In genomic region chr18:62566199-62566598, GRCh38 we compare ENCODE assay signal across 8 cellular contexts. TPM values are rescaled to one million over a fixed set of nuclear protein-coding genes. Genes with fewer than 3 reads are reported as not detected.
DNase-seq lines count a peak whose midpoint lies in the region; ATAC-seq and TF ChIP-seq lines count a peak whose summit lies in the region.

No MANE protein-coding gene starts in this region.

- peaks cover 3% of the 10 kb centered on the region for H3K4me1 Mint-ChIP-seq in activated CD8-positive, alpha-beta T cell treated with anti-CD3 and anti-CD28 coated beads for 36 hours (ENCODE audit: low read depth)
- peaks cover 2% of the 10 kb centered on the region for H3K4me1 Mint-ChIP-seq in activated CD8-positive, alpha-beta T cell treated with anti-CD3 and anti-CD28 coated beads, Interleukin-2, amount 10 ng/mL, durations not matched to agents 7 days and 5 days (ENCODE audit: low read depth)

- peak; percentile 23 for DNase-seq in activated CD8-positive, alpha-beta T cell treated with anti-CD3 and anti-CD28 coated beads for 36 hours
- no peak for DNase-seq in activated CD8-positive, alpha-beta T cell treated with anti-CD3 and anti-CD28 coated beads, Interleukin-2, amount 10 ng/mL, durations not matched to agents 7 days and 5 days
- peak; percentile 46 for DNase-seq in RPMI8226
- DNase-seq in globus pallidus (ENCODE audit: low spot score): peak; percentile 80
- DNase-seq in stomach: peak; percentile 43
- DNase-seq in HuH-7.5 (ENCODE audit: low spot score): no peak
- no peak for DNase-seq in NCI-H1048 (lab: John Stamatoyannopoulos, UW)
- no peak for DNase-seq in GM10266 (ENCODE audit: extremely low spot score)

- H3K9me3 Mint-ChIP-seq in activated CD8-positive, alpha-beta T cell treated with anti-CD3 and anti-CD28 coated beads for 36 hours: no peaks in the 10 kb centered on the region
- no peaks in the 10 kb centered on the region for H3K9me3 Mint-ChIP-seq in activated CD8-positive, alpha-beta T cell treated with anti-CD3 and anti-CD28 coated beads, Interleukin-2, amount 10 ng/mL, durations not matched to agents 7 days and 5 days (ENCODE audit: insufficient read depth)

- no peaks in the 10 kb centered on the region for H3K4me1 ChIP-seq in stomach

- intact Hi-C loops in activated CD8-positive, alpha-beta T cell treated with anti-CD3 and anti-CD28 coated beads for 36 hours (cut with micrococcal nuclease): no loop called here
- intact Hi-C loops in stomach (cut with DNase I; ENCODE audit: low total_unique reads): no loop called here

- peaks cover 53% of the 10 kb centered on the region for H3K36me3 Mint-ChIP-seq in activated CD8-positive, alpha-beta T cell treated with anti-CD3 and anti-CD28 coated beads for 36 hours (ENCODE audit: low read depth)
- H3K36me3 Mint-ChIP-seq in activated CD8-positive, alpha-beta T cell treated with anti-CD3 and anti-CD28 coated beads, Interleukin-2, amount 10 ng/mL, durations not matched to agents 7 days and 5 days (ENCODE audit: low read depth): peaks cover 75% of the 10 kb centered on the region

- H3K36me3 ChIP-seq in stomach: peaks cover 6 to 94% (median 92%) of the 10 kb centered on the region in 4 donors

- H3K4me3 Mint-ChIP-seq in activated CD8-positive, alpha-beta T cell treated with anti-CD3 and anti-CD28 coated beads for 36 hours: no peak overlapping the region
- no peak overlapping the region for H3K4me3 Mint-ChIP-seq in activated CD8-positive, alpha-beta T cell treated with anti-CD3 and anti-CD28 coated beads, Interleukin-2, amount 10 ng/mL, durations not matched to agents 7 days and 5 days

- no peak for TF ChIP-seq POLR2A in stomach (IDR thresholded peaks at IDR 0.05)

- H3K4me3 ChIP-seq in stomach: no peak overlapping the region

- TF ChIP-seq EP300 in stomach (IDR thresholded peaks at IDR 0.05): no peak

- H3K27me3 Mint-ChIP-seq in activated CD8-positive, alpha-beta T cell treated with anti-CD3 and anti-CD28 coated beads for 36 hours: no peaks in the 10 kb centered on the region
- no peaks in the 10 kb centered on the region for H3K27me3 Mint-ChIP-seq in activated CD8-positive, alpha-beta T cell treated with anti-CD3 and anti-CD28 coated beads, Interleukin-2, amount 10 ng/mL, durations not matched to agents 7 days and 5 days (ENCODE audit: low read depth)

- no peak for TF ChIP-seq CTCF in activated CD8-positive, alpha-beta T cell treated with anti-CD3 and anti-CD28 coated beads for 36 hours (IDR thresholded peaks at IDR 0.05)
- no peak for TF ChIP-seq CTCF in stomach (IDR thresholded peaks at IDR 0.05)
- no peak for TF ChIP-seq CTCF in GM10266 (IDR thresholded peaks at IDR 0.05; ENCODE audit: control insufficient read depth, insufficient read depth, low read depth, missing control alignments)

- no peaks in the 10 kb centered on the region for H3K9me3 ChIP-seq in stomach

- no peak overlapping the region for H3K27ac Mint-ChIP-seq in activated CD8-positive, alpha-beta T cell treated with anti-CD3 and anti-CD28 coated beads for 36 hours
- H3K27ac Mint-ChIP-seq in activated CD8-positive, alpha-beta T cell treated with anti-CD3 and anti-CD28 coated beads, Interleukin-2, amount 10 ng/mL, durations not matched to agents 7 days and 5 days: no peak overlapping the region

- CTCF ChIA-PET in activated CD8-positive, alpha-beta T cell treated with anti-CD3 and anti-CD28 coated beads for 36 hours (lab: Charles Lee): interaction anchor here (0.7 to 4.4 kb wide), 3 partner anchors 11 to 140 kb away, joined by 3 to 27 read pairs (median 12); no protein-coding TSS in a partner anchor
- CTCF ChIA-PET in activated CD8-positive, alpha-beta T cell treated with anti-CD3 and anti-CD28 coated beads, Interleukin-2, amount 10 ng/mL, durations not matched to agents 7 days and 5 days (lab: Charles Lee): interaction anchor here (2.2 kb wide), 2 partner anchors 18 to 140 kb away, joined by 7 to 11 read pairs; no protein-coding TSS in a partner anchor

- no peak overlapping the region for H3K27ac ChIP-seq in stomach

- POLR2A ChIA-PET in activated CD8-positive, alpha-beta T cell treated with anti-CD3 and anti-CD28 coated beads for 36 hours (lab: Charles Lee): interaction anchor here (1.2 kb wide), 1 partner anchor 165 kb away, joined by 3 read pairs; no protein-coding TSS in a partner anchor
- POLR2A ChIA-PET in activated CD8-positive, alpha-beta T cell treated with anti-CD3 and anti-CD28 coated beads, Interleukin-2, amount 10 ng/mL, durations not matched to agents 7 days and 5 days (lab: Charles Lee): no interaction called here

- WGBS in stomach, 5 donors: 60 to 82% (median 73%) methylated on average over 5 of the region's 5 CpGs

- no peaks in the 10 kb centered on the region for H3K27me3 ChIP-seq in stomach

- no peak for ATAC-seq in activated CD8-positive, alpha-beta T cell treated with anti-CD3 and anti-CD28 coated beads for 36 hours
- ATAC-seq in activated CD8-positive, alpha-beta T cell treated with anti-CD3 and anti-CD28 coated beads, Interleukin-2, amount 10 ng/mL, durations not matched to agents 7 days and 5 days: no peak

RNA-seq across cellular contexts. Expression of gene ZCCHC2, which starts 43.4 kb away (rescaled TPM):
- 10 to 100 TPM; 31.7 to 33.4 TPM for total RNA-seq in activated CD8-positive, alpha-beta T cell treated with anti-CD3 and anti-CD28 coated beads for 36 hours
- total RNA-seq in activated CD8-positive, alpha-beta T cell treated with anti-CD3 and anti-CD28 coated beads, Interleukin-2, amount 10 ng/mL, durations not matched to agents 7 days and 5 days: 10 to 100 TPM; 45.5 to 46.4 TPM
- total RNA-seq in stomach: 10 to 100 TPM; 14.6 to 76.5 (median 19.3) TPM
- 1 to 10 TPM; 3.9 to 4.9 (median 3.9) TPM for polyA plus RNA-seq in stomach

Comparison
In these comparisons a context has a peak if more than half of its experiments do, and no peak if none do; other contexts are left out.
1. DNase-seq: peak in activated CD8-positive, alpha-beta T cell treated with anti-CD3 and anti-CD28 coated beads for 36 hours (single experiment), RPMI8226 (single experiment), globus pallidus (single experiment) and stomach (single experiment); none in activated CD8-positive, alpha-beta T cell treated with anti-CD3 and anti-CD28 coated beads, Interleukin-2, amount 10 ng/mL, durations not matched to agents 7 days and 5 days (single experiment), HuH-7.5 (single experiment), NCI-H1048 (single experiment) and GM10266 (single experiment).